In the genomic region with DNA sequence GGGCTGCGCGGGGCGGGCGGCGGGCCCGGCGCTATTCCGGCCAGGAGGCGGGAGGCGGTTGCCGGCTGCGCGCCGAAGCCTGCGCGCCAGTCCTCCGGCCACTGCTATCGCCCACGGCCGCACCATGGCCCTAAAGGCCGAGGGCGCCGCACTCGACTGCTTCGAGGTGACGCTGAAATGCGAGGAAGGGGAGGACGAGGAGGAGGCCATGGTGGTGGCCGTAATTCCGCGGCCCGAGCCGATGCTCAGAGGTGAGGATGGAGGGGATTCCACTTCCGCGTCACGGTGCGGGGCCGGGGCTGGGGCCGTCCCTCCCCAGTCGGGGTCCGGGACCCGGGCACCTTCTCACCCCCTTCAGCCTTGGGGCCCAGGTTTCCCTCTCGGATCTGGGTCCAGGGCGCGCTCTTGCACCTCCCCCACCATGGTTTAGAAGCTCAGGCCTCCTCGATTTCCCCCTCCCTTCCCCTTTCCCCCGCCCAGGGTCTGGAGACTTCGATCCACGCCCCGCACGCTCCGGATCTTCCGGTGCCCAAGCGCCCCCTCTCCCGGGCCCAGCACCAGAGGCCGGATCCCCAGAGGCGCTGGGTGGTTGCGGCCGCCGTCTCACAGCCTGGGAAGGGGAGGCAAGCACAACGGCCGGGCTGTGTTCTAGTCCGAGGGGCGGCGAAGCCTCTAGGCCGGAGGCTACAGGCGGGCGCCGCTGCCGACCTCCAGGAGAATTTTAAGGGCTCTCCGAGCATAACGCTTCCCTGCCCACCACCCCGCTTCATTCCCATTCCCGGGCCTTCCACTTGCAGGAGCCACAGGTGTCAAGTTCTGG, we compare ENCODE assay signal across 8 cellular contexts. TPM values are rescaled to one million over a fixed set of nuclear protein-coding genes. Genes with fewer than 3 reads are reported as not detected.
DNase-seq lines count a peak whose midpoint lies in the region; ATAC-seq, FAIRE-seq and TF ChIP-seq lines count a peak whose summit lies in the region.

No MANE protein-coding gene starts in this region.

- H3K36me3 ChIP-seq in adipocyte (ENCODE audit: control insufficient read depth, insufficient read depth, low read length, severe bottlenecking): peaks cover 23% of the 10 kb centered on the region
- peaks cover 18% of the 10 kb centered on the region for H3K36me3 ChIP-seq in cardiac muscle cell
- H3K36me3 ChIP-seq in pancreas: peaks cover 0 to 10% (median 0%) of the 10 kb centered on the region in 3 donors

- FAIRE-seq in pancreas (lab: Jason Lieb, UNC): no peak

- 1 to 2% methylated on average over 54 to 74 of the region's 74 CpGs for WGBS in pancreas, 2 donors

- H3K27ac ChIP-seq in cardiac muscle cell (peak overlapping the region; percentile 92), pancreas (peak overlapping the region in 3 of 4 donors; percentile 29 to 51 (median 46))

- H3K4me3 ChIP-seq in adipocyte (ENCODE audit: low read length) (peak overlapping the region; percentile 95), cardiac muscle cell (peak overlapping the region; percentile 98), pancreas (peak overlapping the region; percentile 66 to 95 (median 85))

- TF ChIP-seq CTCF in cardiac muscle cell (IDR thresholded peaks at IDR 0.05; ENCODE audit: low read depth, low read length) (no peak), pancreas (IDR thresholded peaks at IDR 0.05) (no peak)

- H3K9ac ChIP-seq in adipocyte (ENCODE audit: low read length): peak overlapping the region; percentile 96

- H3K27me3 ChIP-seq in adipocyte (replicated peaks; ENCODE audit: control insufficient read depth, insufficient read depth, low read length) (no peaks in the 10 kb centered on the region), cardiac muscle cell (no peaks in the 10 kb centered on the region), pancreas (no peaks in the 10 kb centered on the region)

- H3K4me1 ChIP-seq in adipocyte (ENCODE audit: control insufficient read depth, insufficient read depth, low read length) (peaks cover 18% of the 10 kb centered on the region), cardiac muscle cell (ENCODE audit: low read depth) (no peaks in the 10 kb centered on the region), pancreas (peaks cover 0 to 3% (median 0%) of the 10 kb centered on the region in 3 donors)

- DNase-seq in C1 segment of cervical spinal cord (lab: John Stamatoyannopoulos, UW) (peak in 11 of 14 donors; percentile 19 to 52 (median 41)), adipocyte (ENCODE audit: low read depth) (peak; percentile 83), cardiac muscle cell (ENCODE audit: low read depth in 1 of 2, low spot score in 1 of 2) (peak; percentile 62 to 73), pancreas (peak; percentile 23 to 81 (median 46)), NCI-H187 treated with DMSO at 0.1 percent for 48 hours (lab: John Stamatoyannopoulos, UW) (no peak)

- ATAC-seq in GM19035 (IDR thresholded peaks at IDR 0.05; ENCODE audit: unreplicated experiment) (peak; percentile 41), HG03175 (IDR thresholded peaks at IDR 0.05; ENCODE audit: unreplicated experiment) (peak; percentile 31), pancreas (peak; percentile 60 to 73 (median 68))

- H3K9me3 ChIP-seq in adipocyte (ENCODE audit: control insufficient read depth, low read length): no peaks in the 10 kb centered on the region
- no peaks in the 10 kb centered on the region for H3K9me3 ChIP-seq in cardiac muscle cell (ENCODE audit: low read depth)
- no peaks in the 10 kb centered on the region for H3K9me3 ChIP-seq in pancreas

- intact Hi-C loops in pancreas (cut with DNase I): no loop called here

TF ChIP-seq in PFSK-1, 5 proteins besides CTCF, POLR2A, EP300 and RAD21:
- TF ChIP-seq SIN3A (IDR thresholded peaks at IDR 0.05; ENCODE audit: borderline replicate concordance, insufficient read depth, low read length): peak; percentile 28; the same call in 1 of the 2 replicates
- no peak for TF ChIP-seq FOXP2 (optimal IDR thresholded peaks at IDR 0.05; ENCODE audit: borderline replicate concordance, extremely low read depth, extremely low read length, insufficient read depth)
- TF ChIP-seq, protein P1, sequence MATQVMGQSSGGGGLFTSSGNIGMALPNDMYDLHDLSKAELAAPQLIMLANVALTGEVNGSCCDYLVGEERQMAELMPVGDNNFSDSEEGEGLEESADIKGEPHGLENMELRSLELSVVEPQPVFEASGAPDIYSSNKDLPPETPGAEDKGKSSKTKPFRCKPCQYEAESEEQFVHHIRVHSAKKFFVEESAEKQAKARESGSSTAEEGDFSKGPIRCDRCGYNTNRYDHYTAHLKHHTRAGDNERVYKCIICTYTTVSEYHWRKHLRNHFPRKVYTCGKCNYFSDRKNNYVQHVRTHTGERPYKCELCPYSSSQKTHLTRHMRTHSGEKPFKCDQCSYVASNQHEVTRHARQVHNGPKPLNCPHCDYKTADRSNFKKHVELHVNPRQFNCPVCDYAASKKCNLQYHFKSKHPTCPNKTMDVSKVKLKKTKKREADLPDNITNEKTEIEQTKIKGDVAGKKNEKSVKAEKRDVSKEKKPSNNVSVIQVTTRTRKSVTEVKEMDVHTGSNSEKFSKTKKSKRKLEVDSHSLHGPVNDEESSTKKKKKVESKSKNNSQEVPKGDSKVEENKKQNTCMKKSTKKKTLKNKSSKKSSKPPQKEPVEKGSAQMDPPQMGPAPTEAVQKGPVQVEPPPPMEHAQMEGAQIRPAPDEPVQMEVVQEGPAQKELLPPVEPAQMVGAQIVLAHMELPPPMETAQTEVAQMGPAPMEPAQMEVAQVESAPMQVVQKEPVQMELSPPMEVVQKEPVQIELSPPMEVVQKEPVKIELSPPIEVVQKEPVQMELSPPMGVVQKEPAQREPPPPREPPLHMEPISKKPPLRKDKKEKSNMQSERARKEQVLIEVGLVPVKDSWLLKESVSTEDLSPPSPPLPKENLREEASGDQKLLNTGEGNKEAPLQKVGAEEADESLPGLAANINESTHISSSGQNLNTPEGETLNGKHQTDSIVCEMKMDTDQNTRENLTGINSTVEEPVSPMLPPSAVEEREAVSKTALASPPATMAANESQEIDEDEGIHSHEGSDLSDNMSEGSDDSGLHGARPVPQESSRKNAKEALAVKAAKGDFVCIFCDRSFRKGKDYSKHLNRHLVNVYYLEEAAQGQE (IDR thresholded peaks at IDR 0.05; ENCODE audit: insufficient read depth in 1 of 2, low read depth in 2 of 2, low read length in 2 of 2): no peak
- TF ChIP-seq POLR2AphosphoS5 (IDR thresholded peaks at IDR 0.05; ENCODE audit: low read depth, low read length): peak; percentile 26; the same call in 1 of the 2 replicates
- no peak for TF ChIP-seq TAF1 (IDR thresholded peaks at IDR 0.05; ENCODE audit: borderline replicate concordance, insufficient read depth, low read length)

RNA-seq across cellular contexts. Expression of gene SPINDOC, which starts 0.5 kb away (rescaled TPM):
- 61.5 TPM for polyA plus RNA-seq in PFSK-1 (2012; ENCODE audit: insufficient read length, low read depth)
- 44.5 and 45.2 TPM in 2 replicates for total RNA-seq in cardiac muscle cell
- polyA plus RNA-seq in cardiac muscle cell: 8.2 and 9.0 TPM in 2 replicates
- total RNA-seq in pancreas: 1 to 10 TPM; 2.5 to 7.8 (median 4.3) TPM
- polyA plus RNA-seq in pancreas: 1 to 10 TPM; 8.0 to 8.3 TPM

RNA-seq across cellular contexts. Expression of gene MARK2, which starts 25.1 kb away (rescaled TPM):
- 24.7 TPM for polyA plus RNA-seq in PFSK-1 (2012; ENCODE audit: insufficient read length, low read depth)
- total RNA-seq in cardiac muscle cell (31.0 and 31.4 TPM in 2 replicates), pancreas (10 to 100 TPM; 19.0 to 30.8 (median 21.5) TPM)
- polyA plus RNA-seq in cardiac muscle cell (37.2 and 38.1 TPM in 2 replicates), pancreas (10 to 100 TPM; 11.7 to 21.0 TPM)

RNA-seq across cellular contexts. Expression of gene ZFTA, which starts 45.2 kb away (rescaled TPM):
- polyA plus RNA-seq in PFSK-1 (2012; ENCODE audit: insufficient read length, low read depth): 20.8 TPM
- total RNA-seq in cardiac muscle cell: 31.5 and 42.8 TPM in 2 replicates
- 10.0 and 16.5 TPM in 2 replicates for polyA plus RNA-seq in cardiac muscle cell
- 10 to 100 TPM in 1 of 6 donors, 1 to 10 TPM in 5; 4.3 to 11.3 (median 6.2) TPM for total RNA-seq in pancreas
- polyA plus RNA-seq in pancreas: 10 to 100 TPM in 1 of 2 donors, 1 to 10 TPM in 1; 7.0 to 10.0 TPM
